ENCODE assay signal across 9 cellular contexts in genomic region chr22:32801001-32801435, GRCh38. TPM values are rescaled to one million over a fixed set of nuclear protein-coding genes. Genes with fewer than 3 reads are reported as not detected.
DNase-seq lines count a peak whose midpoint lies in the region; FAIRE-seq and TF ChIP-seq lines count a peak whose summit lies in the region.
"Had no signal": no experiment of that assay in that cellular context is flagged by ENCODE, and none has a peak within 500 bp of the region (broad histone marks: within the 10 kb centered on the region; RNA-seq: fewer than 3 reads in every experiment).

No MANE protein-coding gene starts in this region.

- no peak overlapping the region for H3K23ac ChIP-seq in H9 (ENCODE audit: insufficient read length, low read depth, low read length)

- no peak overlapping the region for H2BK120ac ChIP-seq in H9 (ENCODE audit: low read depth, low read length, poor library complexity, severe bottlenecking)

- H4K20me1 ChIP-seq in H9 (ENCODE audit: control insufficient read depth, insufficient read depth, insufficient read length) = peaks cover 3% of the 10 kb centered on the region
- peaks cover under 1% of the 10 kb centered on the region for H4K20me1 ChIP-seq in mammary epithelial cell (ENCODE audit: insufficient read depth, low read length)

- H3K56ac ChIP-seq in H9 (ENCODE audit: insufficient read length, low read depth, low read length) = no peak overlapping the region

- no peak overlapping the region for H2BK15ac ChIP-seq in H9 (ENCODE audit: low read depth, low read length)

- H2BK5ac ChIP-seq in H9 (ENCODE audit: insufficient read length, low read length) = no peak overlapping the region

- H3K4ac ChIP-seq in H9 (ENCODE audit: low read depth, low read length) = no peak overlapping the region

- CTCF ChIA-PET in mammary epithelial cell (lab: Charles Lee; ENCODE audit: low non-redundant PET) = interaction anchor here (0.6 kb wide), 1 partner anchor 532 kb away, joined by 3 read pairs; no protein-coding TSS in a partner anchor

- no peak for FAIRE-seq in kidney (lab: Jason Lieb, UNC)

- H2BK12ac ChIP-seq in H9 (ENCODE audit: insufficient read length, low read depth, low read length) = no peak overlapping the region

- H3K36me3 Mint-ChIP-seq in H9 (ENCODE audit: insufficient read depth in 1 of 3, low read depth in 3 of 3) = peaks cover 0 to 8% (median 0%) of the 10 kb centered on the region in 3 experiments; a peak in 2 of 7 replicates

- H4K5ac ChIP-seq in H9 (ENCODE audit: insufficient read length, low read depth, low read length) = no peak overlapping the region

- H3K9me3 ChIP-seq in H9 (ENCODE audit: control insufficient read depth, low read depth, low read length) (no peaks in the 10 kb centered on the region), mammary epithelial cell (replicated peaks; ENCODE audit: insufficient read depth, low read length) (no peaks in the 10 kb centered on the region), kidney (ENCODE audit: control insufficient read depth in 1 of 2, low read length in 2 of 2) (no peaks in the 10 kb centered on the region)

- H3K79me2 ChIP-seq in H9 (ENCODE audit: insufficient read depth, low read length) (no peaks in the 10 kb centered on the region), mammary epithelial cell (ENCODE audit: insufficient read depth, low read length) (peaks cover 46% of the 10 kb centered on the region)

- H3K23me2 ChIP-seq in H9 (ENCODE audit: insufficient read length, low read depth, low read length, poor library complexity, severe bottlenecking) = peaks cover 9% of the 10 kb centered on the region

- H3K4me1 Mint-ChIP-seq in H9 = peaks cover 30 to 49% of the 10 kb centered on the region in 2 experiments

- no peak overlapping the region for H2BK20ac ChIP-seq in H9 (ENCODE audit: low read depth, low read length, poor library complexity, severe bottlenecking)

- no TSS peak for BruUV-seq in mammary epithelial cell (replicated peaks; lab: Mats Ljungman, UMichigan)

- H3K4me1 ChIP-seq in H9 (ENCODE audit: insufficient read depth, low read length) = no peaks in the 10 kb centered on the region
- peaks cover 28% of the 10 kb centered on the region for H3K4me1 ChIP-seq in mammary epithelial cell (ENCODE audit: insufficient read depth, low read length)
- peaks cover 6 to 11% of the 10 kb centered on the region in 2 donors for H3K4me1 ChIP-seq in kidney (ENCODE audit: control insufficient read depth in 1 of 2, insufficient read depth in 1 of 2, low read depth in 1 of 2, low read length in 2 of 2)

- TF ChIP-seq CTCF in H9 (conservative IDR thresholded peaks at IDR 0.05) (no peak), mammary epithelial cell (conservative IDR thresholded peaks at IDR 0.05 in 1 of 2, IDR thresholded peaks at IDR 0.05 in 1 of 2; ENCODE audit: extremely low read depth in 1 of 2, insufficient read depth in 1 of 2, low read depth in 1 of 2, low read length in 2 of 2) (peak in 1 of 2 donors; percentile 16), kidney (IDR thresholded peaks at IDR 0.05; ENCODE audit: borderline replicate concordance, extremely low read depth, insufficient read depth) (no peak)

- no CpG with 5 or more reads among the region's 9 CpGs for WGBS in H9 (ENCODE audit: extremely low coverage, insufficient read length, low lambda C conversion rate)
- 54% methylated on average over 4 of the region's 9 CpGs for WGBS in mammary epithelial cell (ENCODE audit: low coverage, missing lambda C conversion rate)

- H3K4me3 Mint-ChIP-seq in H9 = peak overlapping the region in 1 of 2 experiments; percentile 71; a peak in 3 of 5 replicates

- H3K36me3 ChIP-seq in mammary epithelial cell (ENCODE audit: insufficient read depth, low read length) (no peaks in the 10 kb centered on the region), kidney (ENCODE audit: control insufficient read depth in 1 of 2, insufficient read depth in 2 of 2, low read length in 2 of 2) (no peaks in the 10 kb centered on the region)

- H2AK5ac ChIP-seq in H9 (ENCODE audit: insufficient read length, low read length) = no peak overlapping the region

- H3K4me3 ChIP-seq in mammary epithelial cell (replicated peaks in 1 of 3; ENCODE audit: insufficient read depth in 1 of 3, low read depth in 2 of 3, low read length in 3 of 3) = peak overlapping the region in 2 of 3 experiments; percentile 23 to 68
- peak overlapping the region in 1 of 2 donors; percentile 88 for H3K4me3 ChIP-seq in kidney (ENCODE audit: low read length in 2 of 2)
- peak overlapping the region; percentile 80 for H3K4me3 ChIP-seq in skeletal muscle cell (ENCODE audit: low read depth, low read length)

- H3K79me1 ChIP-seq in H9 (ENCODE audit: insufficient read depth, low read depth, low read length, poor library complexity, severe bottlenecking) = no peaks in the 10 kb centered on the region

- H3K27me3 ChIP-seq in H9 (ENCODE audit: insufficient read depth, low read length) = peaks cover 6% of the 10 kb centered on the region; the same call in 1 of the 2 replicates
- no peaks in the 10 kb centered on the region for H3K27me3 ChIP-seq in mammary epithelial cell (ENCODE audit: insufficient read depth, low read length)

- in situ Hi-C loops in mammary epithelial cell (cut with MboI; ENCODE audit: low sequenced_read_pairs in 2 of 2) = no loop called here

- peaks cover 42% of the 10 kb centered on the region for H3K27me3 Mint-ChIP-seq in H9 (ENCODE audit: low read depth)

- DNase-seq in H9 = peak; percentile 38
- DNase-seq in mammary epithelial cell = no peak
- no peak for DNase-seq in kidney
- no peak for DNase-seq in skeletal muscle cell (ENCODE audit: low read depth)
- DNase-seq in C1 segment of cervical spinal cord (lab: John Stamatoyannopoulos, UW) = no peak
- DNase-seq in NCI-H2196 treated with DMSO at 0.1 percent for 48 hours (lab: John Stamatoyannopoulos, UW; ENCODE audit: unreplicated experiment) = no peak
- no peak for DNase-seq in occipital lobe (lab: John Stamatoyannopoulos, UW)
- DNase-seq in activated CD8-positive, alpha-beta memory T cell treated with anti-CD3 and anti-CD28 coated beads, Interleukin-2, amount 50 U/mL, for 4 hours = no peak
- DNase-seq: NCI-H345 had no signal

- no peak overlapping the region for H3T11ph ChIP-seq in H9 (ENCODE audit: low read length)

- H3K27ac ChIP-seq in H9 (ENCODE audit: insufficient read length, low read depth, low read length) (no peak overlapping the region), mammary epithelial cell (ENCODE audit: insufficient read depth, low read depth, low read length) (no peak overlapping the region), kidney (ENCODE audit: low read depth in 2 of 2, low read length in 2 of 2) (peak overlapping the region; percentile 87 to 91)

- dilution Hi-C loops in mammary epithelial cell (cut with HindIII; ENCODE audit: low sequenced_read_pairs) = no loop called here

- H4K91ac ChIP-seq in H9 (ENCODE audit: insufficient read length, low read depth, low read length) = no peak overlapping the region

- H3K27ac Mint-ChIP-seq in H9 = no peak overlapping the region; a peak in 1 of 7 replicates

- peak overlapping the region; percentile 83 for H3K4me2 ChIP-seq in H9 (ENCODE audit: insufficient read depth, insufficient read length, low read length)
- peak overlapping the region; percentile 70 for H3K4me2 ChIP-seq in mammary epithelial cell (ENCODE audit: insufficient read depth, low read depth, low read length)

- peak overlapping the region; percentile 80 for H3K18ac ChIP-seq in H9 (ENCODE audit: insufficient read length, low read depth, low read length)

- H3K9ac ChIP-seq in H9 (ENCODE audit: extremely low read depth, insufficient read length, low read length) (peak overlapping the region; percentile 29), mammary epithelial cell (ENCODE audit: insufficient read depth, low read length) (no peak overlapping the region), kidney (ENCODE audit: low read length in 2 of 2) (peak overlapping the region in 1 of 2 donors; percentile 41)

- peak overlapping the region; percentile 46; the same call in 1 of the 2 replicates for H3K14ac ChIP-seq in H9 (ENCODE audit: insufficient read depth, low read length)

- no peak overlapping the region for H4K8ac ChIP-seq in H9 (replicated peaks; ENCODE audit: insufficient read length, low read depth, low read length)

- no peak overlapping the region for H2AFZ ChIP-seq in H9 (ENCODE audit: low read length)
- peak overlapping the region; percentile 60 for H2AFZ ChIP-seq in mammary epithelial cell (ENCODE audit: low read depth, low read length)

- intact Hi-C loops in mammary epithelial cell (cut with micrococcal nuclease) (loop anchor here (1.0 to 10.0 kb wide), 3 partner anchors 141 to 386 kb away; partner anchors contain the start of genes FBXO7 and RTCB), kidney (cut with DNase I) (loop anchor here (10.0 kb wide), 1 partner anchor 194 kb away; no protein-coding TSS in a partner anchor)

- H3K9me3 Mint-ChIP-seq in H9 = no peaks in the 10 kb centered on the region

RNA-seq across cellular contexts. Expression of gene TIMP3, which starts 0.5 kb away (rescaled TPM):
- total RNA-seq in H9 (2021) (0.86 and 0.87 TPM in 2 replicates), mammary epithelial cell (100 to 1,000 TPM; 118 to 521 TPM), kidney (818 TPM), occipital lobe (11.5 TPM)
- polyA plus RNA-seq in mammary epithelial cell (105 TPM), kidney (ENCODE audit: insufficient read depth, low read depth, low replicate concordance) (198 TPM)
- polyA minus RNA-seq in mammary epithelial cell = 154 TPM

Comparison
In these comparisons a context has a peak if more than half of its experiments do, and no peak if none do; other contexts are left out.
1. H3K27ac ChIP-seq: peak in kidney (2 of 2); none in H9 (single experiment) and mammary epithelial cell (single experiment).